In the genomic region with DNA sequence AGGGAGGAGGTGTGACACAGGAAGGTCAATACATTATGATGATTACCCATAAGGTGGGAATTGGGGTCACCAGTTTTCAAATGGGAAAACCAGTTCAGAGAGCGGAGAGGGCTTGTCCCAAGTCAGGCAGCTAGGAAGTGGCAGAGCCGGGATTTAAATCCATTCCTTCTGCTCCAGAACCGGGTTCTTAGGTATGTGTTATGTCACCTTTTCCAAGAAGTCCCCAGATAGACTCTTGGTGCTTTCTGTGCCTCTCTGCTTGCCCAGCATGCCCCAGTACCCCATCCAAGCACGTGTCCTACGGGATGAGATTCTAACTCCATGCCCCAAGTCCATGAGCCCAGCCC, we compare ENCODE assay signal across 7 cellular contexts.
"Had no signal": no experiment of that assay in that cellular context is flagged by ENCODE, and none has a peak within 500 bp of the region (broad histone marks: within the 10 kb centered on the region; RNA-seq: fewer than 3 reads in every experiment).

No MANE protein-coding gene starts in this region.

- H3K9ac ChIP-seq: SK-N-SH had no signal

- H3K27ac Mint-ChIP-seq: activated CD4-positive, alpha-beta T cell treated with anti-CD3 and anti-CD28 coated beads, Interleukin-2, amount 10 ng/mL, durations not matched to agents 7 days and 5 days had no signal

- H3K9me3 ChIP-seq: SK-N-SH had no signal

- H3K27ac ChIP-seq: skin epidermis had no signal

- DNase-seq: activated CD4-positive, alpha-beta T cell treated with anti-CD3 and anti-CD28 coated beads, Interleukin-2, amount 10 ng/mL, durations not matched to agents 7 days and 5 days; activated CD4-positive, CD25-positive, alpha-beta regulatory T cell; activated gamma-delta T cell treated with Interleukin-2 at 50 U/mL for 16 hours; central memory CD4-positive, alpha-beta T cell had no signal

- H3K4me2 ChIP-seq: SK-N-SH had no signal

- H3K4me3 ChIP-seq: skin epidermis had no signal

- H3K4me3 Mint-ChIP-seq: activated CD4-positive, alpha-beta T cell treated with anti-CD3 and anti-CD28 coated beads, Interleukin-2, amount 10 ng/mL, durations not matched to agents 7 days and 5 days had no signal

- H3K4me1 Mint-ChIP-seq: activated CD4-positive, alpha-beta T cell treated with anti-CD3 and anti-CD28 coated beads, Interleukin-2, amount 10 ng/mL, durations not matched to agents 7 days and 5 days had no signal

- H3K9me3 Mint-ChIP-seq: activated CD4-positive, alpha-beta T cell treated with anti-CD3 and anti-CD28 coated beads, Interleukin-2, amount 10 ng/mL, durations not matched to agents 7 days and 5 days had no signal

- ATAC-seq: left lobe of liver had no signal
